Comparison of ENCODE assay signal across 8 cellular contexts in the genomic region with DNA sequence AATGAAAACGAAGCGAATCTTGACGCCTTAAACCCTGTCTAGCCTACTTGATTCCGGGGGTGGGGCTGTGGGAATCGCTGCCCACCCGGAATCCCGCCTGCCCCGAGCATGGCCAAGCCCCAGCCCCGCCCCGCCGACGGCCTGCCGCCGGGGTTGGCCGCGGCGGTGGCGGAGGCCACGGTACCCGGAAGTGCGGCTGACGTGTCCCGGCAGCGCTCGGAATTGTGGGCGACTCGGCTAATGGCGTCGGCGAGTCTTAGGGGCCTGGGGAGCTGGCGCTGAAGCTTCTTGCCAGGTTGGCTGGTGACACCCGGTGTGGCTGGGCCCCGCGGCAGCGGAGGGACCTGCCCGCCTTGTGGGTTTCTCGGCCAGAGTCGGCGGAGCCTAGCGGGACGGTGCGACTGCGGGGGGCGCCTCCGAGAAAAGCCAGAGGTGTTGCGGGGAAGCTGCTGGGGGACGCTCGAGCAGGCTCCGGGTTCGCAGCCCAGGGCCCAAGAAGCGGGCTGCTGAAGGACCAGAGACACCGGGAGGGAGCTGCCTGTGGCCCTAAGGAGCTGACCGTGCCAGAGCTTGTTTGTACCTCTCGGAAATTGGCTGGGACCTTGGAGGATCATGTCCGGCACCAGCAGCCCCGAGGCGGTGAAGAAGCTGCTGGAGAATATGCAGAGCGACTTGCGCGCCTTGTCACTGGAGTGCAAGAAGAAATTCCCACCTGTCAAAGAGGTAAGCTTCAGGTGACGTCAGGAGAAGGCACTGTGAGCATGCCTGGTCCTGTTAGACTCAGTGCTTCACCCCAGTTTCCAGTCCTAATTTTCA. TPM values are rescaled to one million over a fixed set of nuclear protein-coding genes. Genes with fewer than 3 reads are reported as not detected.
A peak's percentile ranks its signal among the peaks of the same experiment; 100 is the strongest.
DNase-seq lines count a peak whose midpoint lies in the region; ATAC-seq, FAIRE-seq and TF ChIP-seq lines count a peak whose summit lies in the region.

A gene with protein sequence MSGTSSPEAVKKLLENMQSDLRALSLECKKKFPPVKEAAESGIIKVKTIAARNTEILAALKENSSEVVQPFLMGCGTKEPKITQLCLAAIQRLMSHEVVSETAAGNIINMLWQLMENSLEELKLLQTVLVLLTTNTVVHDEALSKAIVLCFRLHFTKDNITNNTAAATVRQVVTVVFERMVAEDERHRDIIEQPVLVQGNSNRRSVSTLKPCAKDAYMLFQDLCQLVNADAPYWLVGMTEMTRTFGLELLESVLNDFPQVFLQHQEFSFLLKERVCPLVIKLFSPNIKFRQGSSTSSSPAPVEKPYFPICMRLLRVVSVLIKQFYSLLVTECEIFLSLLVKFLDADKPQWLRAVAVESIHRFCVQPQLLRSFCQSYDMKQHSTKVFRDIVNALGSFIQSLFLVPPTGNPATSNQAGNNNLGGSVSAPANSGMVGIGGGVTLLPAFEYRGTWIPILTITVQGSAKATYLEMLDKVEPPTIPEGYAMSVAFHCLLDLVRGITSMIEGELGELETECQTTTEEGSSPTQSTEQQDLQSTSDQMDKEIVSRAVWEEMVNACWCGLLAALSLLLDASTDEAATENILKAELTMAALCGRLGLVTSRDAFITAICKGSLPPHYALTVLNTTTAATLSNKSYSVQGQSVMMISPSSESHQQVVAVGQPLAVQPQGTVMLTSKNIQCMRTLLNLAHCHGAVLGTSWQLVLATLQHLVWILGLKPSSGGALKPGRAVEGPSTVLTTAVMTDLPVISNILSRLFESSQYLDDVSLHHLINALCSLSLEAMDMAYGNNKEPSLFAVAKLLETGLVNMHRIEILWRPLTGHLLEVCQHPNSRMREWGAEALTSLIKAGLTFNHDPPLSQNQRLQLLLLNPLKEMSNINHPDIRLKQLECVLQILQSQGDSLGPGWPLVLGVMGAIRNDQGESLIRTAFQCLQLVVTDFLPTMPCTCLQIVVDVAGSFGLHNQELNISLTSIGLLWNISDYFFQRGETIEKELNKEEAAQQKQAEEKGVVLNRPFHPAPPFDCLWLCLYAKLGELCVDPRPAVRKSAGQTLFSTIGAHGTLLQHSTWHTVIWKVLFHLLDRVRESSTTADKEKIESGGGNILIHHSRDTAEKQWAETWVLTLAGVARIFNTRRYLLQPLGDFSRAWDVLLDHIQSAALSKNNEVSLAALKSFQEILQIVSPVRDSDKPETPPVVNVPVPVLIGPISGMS (N-terminal part only) (plus strand): TSS at position 231 of the 816 bp plus-strand sequence. CDS start 382 bp downstream, at position 613.

- H3K9ac ChIP-seq in H1 (replicated peaks in 1 of 4; ENCODE audit: extremely low read depth in 1 of 4, low read depth in 3 of 4, low read length in 3 of 4) = peak within 1 kb of the TSS; percentile 55 to 73 (median 62)

- 0 out of 3 replicates have a peak, but pooled peaks of 1 of the 2 experiments have one; percentile 69 for TF ChIP-seq EP300 in H1 (IDR thresholded peaks at IDR 0.05; ENCODE audit: borderline replicate concordance in 1 of 2, low read depth in 2 of 2, low read length in 2 of 2)

- H3K4me3 Mint-ChIP-seq in activated CD8-positive, alpha-beta memory T cell treated with anti-CD3 and anti-CD28 coated beads, Interleukin-2, amount 10 ng/mL, durations not matched to agents 7 days and 5 days = peak within 1 kb of the TSS; percentile 89

- H3K27me3 ChIP-seq in H1 (replicated peaks in 1 of 4; ENCODE audit: control insufficient read depth in 3 of 4, extremely low read depth in 1 of 4, insufficient read depth in 3 of 4, low read length in 3 of 4) = no peaks in the 10 kb centered on the region; a peak in 1 of 7 replicates

- H3K23ac ChIP-seq in H1 (ENCODE audit: insufficient read length) = no peak within 1 kb of the TSS

- peaks cover 0 to 25% of the 10 kb centered on the region in 2 experiments; a peak in 2 of 4 replicates for H3K79me2 ChIP-seq in H1 (ENCODE audit: control insufficient read depth in 1 of 2, insufficient read depth in 2 of 2, low read length in 2 of 2)

- no peak within 1 kb of the TSS for H2AK5ac ChIP-seq in H1 (ENCODE audit: low read depth, low read length)

- CTCF ChIA-PET in activated CD8-positive, alpha-beta memory T cell treated with anti-CD3 and anti-CD28 coated beads, Interleukin-2, amount 10 ng/mL, durations not matched to agents 7 days and 5 days (lab: Charles Lee) = interaction anchor here (0.6 to 3.2 kb wide), 7 partner anchors 16 to 341 kb away, joined by 3 to 24 read pairs (median 4); a partner anchor contains a TSS
- CTCF ChIA-PET in H1 (lab: Charles Lee; ENCODE audit: partially characterized antibody) = interaction anchor here (0.8 to 2.5 kb wide), 6 partner anchors 28 to 346 kb away, joined by 3 to 9 read pairs (median 4); no protein-coding TSS in a partner anchor

- H4K91ac ChIP-seq in H1 (replicated peaks; ENCODE audit: insufficient read length, low read length) = no peak within 1 kb of the TSS

- H3K14ac ChIP-seq in H1 (ENCODE audit: insufficient read length) = no peak within 1 kb of the TSS

- no peaks in the 10 kb centered on the region; a peak in 1 of 4 replicates for H3K9me3 ChIP-seq in H1 (ENCODE audit: insufficient read depth in 2 of 2, low read depth in 1 of 2, low read length in 1 of 2)

- peaks cover 9% of the 10 kb centered on the region for H3K9me3 Mint-ChIP-seq in activated CD8-positive, alpha-beta memory T cell treated with anti-CD3 and anti-CD28 coated beads, Interleukin-2, amount 10 ng/mL, durations not matched to agents 7 days and 5 days (ENCODE audit: low read depth)

- FAIRE-seq in H1 (lab: Jason Lieb, UNC) = no peak

- no peak within 1 kb of the TSS for H2BK20ac ChIP-seq in H1 (ENCODE audit: low read length)

- no peak within 1 kb of the TSS for H2BK12ac ChIP-seq in H1 (ENCODE audit: low read depth, low read length)

- peak; percentile 96 for ATAC-seq in GM21360 (IDR thresholded peaks at IDR 0.05; ENCODE audit: unreplicated experiment)
- peak; percentile 98 for ATAC-seq in activated CD8-positive, alpha-beta memory T cell treated with anti-CD3 and anti-CD28 coated beads, Interleukin-2, amount 10 ng/mL, durations not matched to agents 7 days and 5 days

- H4K5ac ChIP-seq in H1 (ENCODE audit: insufficient read length, low read depth, low read length) = peak within 1 kb of the TSS; percentile 75

- POLR2A ChIA-PET in H1 (lab: Charles Lee; ENCODE audit: partially characterized antibody) = interaction anchor here (0.7 kb wide), 1 partner anchor 32 kb away, joined by 3 read pairs; no protein-coding TSS in a partner anchor

- TF ChIP-seq POLR2A in H1 (IDR thresholded peaks at IDR 0.05; ENCODE audit: control extremely low read depth in 1 of 2, low read depth in 2 of 2, low read length in 2 of 2) = peak in 1 of 2 experiments; percentile 57; a peak in 1 of 3 replicates

- H3K27ac ChIP-seq in H1 (ENCODE audit: low read depth, low read length) = peak within 1 kb of the TSS; percentile 40; the same call in 1 of the 2 replicates

- H3K4ac ChIP-seq in H1 (replicated peaks; ENCODE audit: insufficient read length, low read depth, low read length) = no peak within 1 kb of the TSS

- no peaks in the 10 kb centered on the region for H3K36me3 ChIP-seq in H1 (ENCODE audit: control insufficient read depth in 2 of 4, insufficient read depth in 4 of 4, low read length in 3 of 4)

- peaks cover 11% of the 10 kb centered on the region for H3K36me3 Mint-ChIP-seq in activated CD8-positive, alpha-beta memory T cell treated with anti-CD3 and anti-CD28 coated beads, Interleukin-2, amount 10 ng/mL, durations not matched to agents 7 days and 5 days

- peak within 1 kb of the TSS; percentile 91 for H4K8ac ChIP-seq in H1 (ENCODE audit: extremely low read depth, insufficient read depth, low read length)

- H3K4me2 ChIP-seq in H1 (ENCODE audit: insufficient read depth in 1 of 2, low read depth in 2 of 2, low read length in 2 of 2) = peak within 1 kb of the TSS; percentile 82 to 86

- peak within 1 kb of the TSS; percentile 77 for H3K56ac ChIP-seq in H1 (replicated peaks; ENCODE audit: insufficient read length, low read depth, low read length)

- H2BK120ac ChIP-seq in H1 (replicated peaks; ENCODE audit: low read depth, low read length) = no peak within 1 kb of the TSS

- H4K20me1 ChIP-seq in H1 (replicated peaks in 1 of 2; ENCODE audit: control insufficient read depth in 1 of 2, insufficient read depth in 2 of 2, low read length in 2 of 2) = no peaks in the 10 kb centered on the region

- no peak within 1 kb of the TSS for H2BK15ac ChIP-seq in H1 (ENCODE audit: low read length)

- no peak within 1 kb of the TSS for H2BK5ac ChIP-seq in H1 (ENCODE audit: low read depth, low read length)

- peaks cover 21% of the 10 kb centered on the region for H3K4me1 Mint-ChIP-seq in activated CD8-positive, alpha-beta memory T cell treated with anti-CD3 and anti-CD28 coated beads, Interleukin-2, amount 10 ng/mL, durations not matched to agents 7 days and 5 days

- H2AFZ ChIP-seq in H1 (ENCODE audit: low read length) = peak within 1 kb of the TSS; percentile 99

- H3K27me3 Mint-ChIP-seq in activated CD8-positive, alpha-beta memory T cell treated with anti-CD3 and anti-CD28 coated beads, Interleukin-2, amount 10 ng/mL, durations not matched to agents 7 days and 5 days = no peaks in the 10 kb centered on the region

- H3K4me1 ChIP-seq in H1 (replicated peaks in 1 of 4; ENCODE audit: control insufficient read depth in 3 of 4, insufficient read depth in 4 of 4, low read length in 3 of 4) = no peaks in the 10 kb centered on the region; a peak in 1 of 7 replicates

- H3K18ac ChIP-seq in H1 (ENCODE audit: extremely low read depth, low read length) = 0 out of 2 replicates have a peak within 1 kb of the TSS, but pooled peaks have one; percentile 63

- peak within 1 kb of the TSS; percentile 68 to 95 (median 88) for H3K4me3 ChIP-seq in H1 (ENCODE audit: extremely low read depth in 1 of 4, insufficient read depth in 2 of 4, low read depth in 3 of 4, low read length in 4 of 4)

- H3K23me2 ChIP-seq in H1 (ENCODE audit: low read depth, low read length) = peaks cover 6% of the 10 kb centered on the region; the same call in 1 of the 2 replicates

- peaks cover 4% of the 10 kb centered on the region; the same call in 1 of the 2 replicates for H3K79me1 ChIP-seq in H1 (ENCODE audit: low read depth, low read length)

- peak within 1 kb of the TSS; percentile 94 for H3K27ac Mint-ChIP-seq in activated CD8-positive, alpha-beta memory T cell treated with anti-CD3 and anti-CD28 coated beads, Interleukin-2, amount 10 ng/mL, durations not matched to agents 7 days and 5 days

- TF ChIP-seq CTCF in H1 (IDR thresholded peaks at IDR 0.05; ENCODE audit: control extremely low read depth in 1 of 3, insufficient read depth in 1 of 3, low read depth in 1 of 3, low read length in 3 of 3) = no peak

- 1% methylated on average over 34 of the region's 61 CpGs; no CpG with 5 or more reads in 1 of the 2 experiments for WGBS in H1 (ENCODE audit: extremely low coverage in 1 of 2, insufficient coverage in 1 of 2, insufficient read length in 1 of 2, insufficient replicate concordance in 2 of 2, low coverage in 1 of 2, low lambda C conversion rate in 2 of 2, missing lambda C conversion rate in 1 of 2), 2 experiments

- TF ChIP-seq RAD21 in H1 (IDR thresholded peaks at IDR 0.05 in 1 of 2, conservative IDR thresholded peaks at IDR 0.05 in 1 of 2; ENCODE audit: low read depth in 2 of 2, low read length in 2 of 2) = no peak

- peak; percentile 65 for DNase-seq in COLO829 (ENCODE audit: low spot score)
- DNase-seq in HT-29 (ENCODE audit: low spot score) = peak; percentile 86
- DNase-seq in NOMO-1 treated with dmso at 0.1 percent for 144 hours (lab: John Stamatoyannopoulos, UW; ENCODE audit: unreplicated experiment) = peak; percentile 81
- peak; percentile 90 for DNase-seq in activated CD8-positive, alpha-beta memory T cell treated with anti-CD3 and anti-CD28 coated beads, Interleukin-2, amount 10 ng/mL, durations not matched to agents 7 days and 5 days
- DNase-seq in H1 (ENCODE audit: low read depth in 1 of 2, low spot score in 2 of 2) = peak in 1 of 2 experiments; percentile 88
- peak; percentile 96 for DNase-seq in mesenteric fat pad (ENCODE audit: low spot score)
- peak; percentile 65 for DNase-seq in stimulated activated CD8-positive, alpha-beta memory T cell treated with anti-CD3 and anti-CD28 coated beads, Interleukin-15, amount 100 ng/mL, for 1 hour (ENCODE audit: low read depth)

RNA-seq across cellular contexts. Expression of the gene that starts here (rescaled TPM):
- 6.6 and 8.5 TPM in 2 replicates for total RNA-seq in HT-29 (2014; rRNA removed; shearing (Covaris generic))
- 10 to 100 TPM; 39.3 to 53.9 TPM for total RNA-seq in activated CD8-positive, alpha-beta memory T cell treated with anti-CD3 and anti-CD28 coated beads, Interleukin-2, amount 10 ng/mL, durations not matched to agents 7 days and 5 days
- total RNA-seq in H1 (2021; fragmentation: NEBNext Ultra II Directional; extraction: Animal tissue kit (Norgen Biotek cat#: 25700)) = 21.8 and 22.1 TPM in 2 replicates
- 3.7 and 3.8 TPM in 2 replicates for polyA plus RNA-seq in H1 (2011; rRNA removed)
- polyA plus RNA-seq in H1 (2011; cell fraction: cytosol; rRNA removed) = 4.3 TPM
- polyA plus RNA-seq in H1 (2011; cell fraction: nucleus; rRNA removed) = 7.1 TPM
- polyA plus RNA-seq in H1 (2012, experiment 1 of 2) = 6.2 to 13.5 TPM (median 8.2 TPM) in 4 replicates
- polyA plus RNA-seq in H1 (2012, experiment 2 of 2) = 0.22 TPM
- polyA plus RNA-seq in H1 (2013, experiment 1 of 2) = 8.0 TPM
- 6.7 TPM for polyA plus RNA-seq in H1 (2013, experiment 2 of 2)
- 18.5 and 28.2 TPM in 2 replicates for polyA minus RNA-seq in H1 (2011; rRNA and poly(A)+ RNA removed)
- 12.8 TPM for polyA minus RNA-seq in H1 (2011; cell fraction: cytosol; rRNA and poly(A)+ RNA removed)
- 49.8 TPM for polyA minus RNA-seq in H1 (2011; cell fraction: nucleus; rRNA and poly(A)+ RNA removed)
- total RNA-seq in mesenteric fat pad = 52.7 TPM
